Comparison of ENCODE assay signal across 11 cellular contexts in genomic region chr10:119441151-119441821, GRCh38.
DNase-seq lines count a peak whose midpoint lies in the region; ATAC-seq and TF ChIP-seq lines count a peak whose summit lies in the region.
"Had no signal": no experiment of that assay in that cellular context is flagged by ENCODE, and none has a peak within 500 bp of the region (broad histone marks: within the 10 kb centered on the region; RNA-seq: fewer than 3 reads in every experiment).

No MANE protein-coding gene starts in this region.

- intact Hi-C loops in left lung (cut with DNase I): loop anchor here in 1 of 2 donors (10.0 kb wide), 1 partner anchor 236 kb away; the partner anchor contains the start of gene GRK5

- H3K56ac ChIP-seq in mesendoderm (ENCODE audit: low read length): no peak overlapping the region

- H3K18ac ChIP-seq in mesendoderm (ENCODE audit: low read length): no peak overlapping the region

- H3K4me1 ChIP-seq in GM23248 (ENCODE audit: insufficient read depth) (peaks cover 11% of the 10 kb centered on the region), left lung (peaks cover 5 to 8% of the 10 kb centered on the region in 2 donors), mesendoderm (ENCODE audit: control insufficient read depth, low read depth, low read length) (no peaks in the 10 kb centered on the region)

- H3K4me3 ChIP-seq in GM23248: 0 out of 2 replicates have a peak overlapping the region, but pooled peaks have one; percentile 23
- H3K4me3 ChIP-seq in choroid plexus epithelial cell (ENCODE audit: low read depth, low read length): no peak overlapping the region
- no peak overlapping the region for H3K4me3 ChIP-seq in left lung
- no peak overlapping the region for H3K4me3 ChIP-seq in mesendoderm (ENCODE audit: low read length)

- no peak overlapping the region for H2BK120ac ChIP-seq in mesendoderm (ENCODE audit: low read depth, low read length)

- no peaks in the 10 kb centered on the region for H3K79me2 ChIP-seq in GM23248 (ENCODE audit: insufficient read depth)
- no peaks in the 10 kb centered on the region for H3K79me2 ChIP-seq in mesendoderm (ENCODE audit: control insufficient read depth, insufficient read depth, low read length)

- H3F3A ChIP-seq in GM23248 (ENCODE audit: insufficient read depth): no peaks in the 10 kb centered on the region

- 26 to 30% methylated on average over 11 to 18 of the region's 18 CpGs for WGBS in GM23248 (ENCODE audit: low coverage in 1 of 2, low lambda C conversion rate in 2 of 2, missing lambda C conversion rate in 2 of 2), 2 experiments
- no CpG with 5 or more reads among the region's 18 CpGs for WGBS in mesendoderm (ENCODE audit: extremely low coverage, insufficient coverage, low lambda C conversion rate)

- no peaks in the 10 kb centered on the region for H3K79me1 ChIP-seq in mesendoderm (ENCODE audit: low read length)

- H2AFZ ChIP-seq in GM23248: no peak overlapping the region

- no peak overlapping the region for H2BK15ac ChIP-seq in mesendoderm (replicated peaks; ENCODE audit: low read depth)

- H3K9me3 ChIP-seq in GM23248 (ENCODE audit: low read depth): no peaks in the 10 kb centered on the region
- no peaks in the 10 kb centered on the region for H3K9me3 ChIP-seq in left lung

- H3K4ac ChIP-seq in mesendoderm (ENCODE audit: low read depth, low read length): no peak overlapping the region

- no peaks in the 10 kb centered on the region for H3K9me2 ChIP-seq in GM23248 (ENCODE audit: insufficient read depth)

- no peak overlapping the region for H2AK5ac ChIP-seq in mesendoderm (ENCODE audit: low read length)

- H3K23ac ChIP-seq in mesendoderm (ENCODE audit: low read length): no peak overlapping the region

- H3K27me3 ChIP-seq in GM23248 (replicated peaks; ENCODE audit: insufficient read depth) (no peaks in the 10 kb centered on the region), left lung (no peaks in the 10 kb centered on the region), mesendoderm (ENCODE audit: insufficient read depth, low read length, poor library complexity) (no peaks in the 10 kb centered on the region)

- H3K4me2 ChIP-seq in GM23248 (ENCODE audit: unreplicated experiment) (peak overlapping the region; percentile 72), mesendoderm (ENCODE audit: low read length) (no peak overlapping the region)

- TF ChIP-seq CTCF in choroid plexus epithelial cell (conservative IDR thresholded peaks at IDR 0.05; ENCODE audit: low read depth, low read length) (no peak), left lung (IDR thresholded peaks at IDR 0.05) (no peak)

- H4K20me1 ChIP-seq in GM23248 (ENCODE audit: insufficient read depth): no peaks in the 10 kb centered on the region

- DNase-seq in GM23248 (peak; percentile 96), choroid plexus epithelial cell (ENCODE audit: low read depth) (peak; percentile 85), left lung (no peak), stromal cell of bone marrow (ENCODE audit: low read depth) (peak; percentile 86), mesendoderm (no peak), middle frontal gyrus (ENCODE audit: extremely low spot score, low spot score) (no peak), COLO668 (lab: John Stamatoyannopoulos, UW; ENCODE audit: unreplicated experiment) (no peak)
- DNase-seq in activated CD4-positive, CD25-positive, alpha-beta regulatory T cell treated with anti-CD3 and anti-CD28 coated beads, Interleukin-2, amount 50 U/mL, for 72 hours: no peak
- DNase-seq: activated CD8-positive, alpha-beta memory T cell treated with anti-CD3 and anti-CD28 coated beads, Interleukin-2, amount 10 ng/mL, durations not matched to agents 7 days and 5 days; central memory CD4-positive, alpha-beta T cell; NCI-H2171 had no signal

- H3K27ac ChIP-seq in GM23248 (peak overlapping the region; percentile 88), left lung (no peak overlapping the region), mesendoderm (ENCODE audit: low read depth, low read length) (no peak overlapping the region)

- ATAC-seq in left lung: peak; percentile 17
- ATAC-seq: activated CD8-positive, alpha-beta memory T cell treated with anti-CD3 and anti-CD28 coated beads, Interleukin-2, amount 10 ng/mL, durations not matched to agents 7 days and 5 days had no signal

- in situ Hi-C loops in GM23248 (cut with MboI): no loop called here

- H2BK5ac ChIP-seq in mesendoderm (ENCODE audit: low read length): no peak overlapping the region

- no peak overlapping the region for H4K8ac ChIP-seq in mesendoderm (ENCODE audit: low read depth, low read length)

- H4K5ac ChIP-seq in mesendoderm (ENCODE audit: low read length): no peak overlapping the region

- H3K9ac ChIP-seq in GM23248: peak overlapping the region; percentile 79
- H3K9ac ChIP-seq in mesendoderm (ENCODE audit: low read length): no peak overlapping the region

- H3K36me3 ChIP-seq in GM23248 (ENCODE audit: low read depth): no peaks in the 10 kb centered on the region
- H3K36me3 ChIP-seq in left lung: peaks cover 0 to 33% of the 10 kb centered on the region in 2 donors
- no peaks in the 10 kb centered on the region for H3K36me3 ChIP-seq in mesendoderm (ENCODE audit: control insufficient read depth, insufficient read depth, low read length)

Comparison
In these comparisons a context has a peak if more than half of its experiments do, and no peak if none do; other contexts are left out.
1. DNase-seq: peak in GM23248 (single experiment), choroid plexus epithelial cell (single experiment) and stromal cell of bone marrow (single experiment); none in left lung (0 of 2), mesendoderm (single experiment), activated CD4-positive, CD25-positive, alpha-beta regulatory T cell treated with anti-CD3 and anti-CD28 coated beads, Interleukin-2, amount 50 U/mL, for 72 hours (single experiment), middle frontal gyrus (single experiment) and COLO668 (single experiment).